Comparison of ENCODE assay signal across 11 cellular contexts in the genomic region with DNA sequence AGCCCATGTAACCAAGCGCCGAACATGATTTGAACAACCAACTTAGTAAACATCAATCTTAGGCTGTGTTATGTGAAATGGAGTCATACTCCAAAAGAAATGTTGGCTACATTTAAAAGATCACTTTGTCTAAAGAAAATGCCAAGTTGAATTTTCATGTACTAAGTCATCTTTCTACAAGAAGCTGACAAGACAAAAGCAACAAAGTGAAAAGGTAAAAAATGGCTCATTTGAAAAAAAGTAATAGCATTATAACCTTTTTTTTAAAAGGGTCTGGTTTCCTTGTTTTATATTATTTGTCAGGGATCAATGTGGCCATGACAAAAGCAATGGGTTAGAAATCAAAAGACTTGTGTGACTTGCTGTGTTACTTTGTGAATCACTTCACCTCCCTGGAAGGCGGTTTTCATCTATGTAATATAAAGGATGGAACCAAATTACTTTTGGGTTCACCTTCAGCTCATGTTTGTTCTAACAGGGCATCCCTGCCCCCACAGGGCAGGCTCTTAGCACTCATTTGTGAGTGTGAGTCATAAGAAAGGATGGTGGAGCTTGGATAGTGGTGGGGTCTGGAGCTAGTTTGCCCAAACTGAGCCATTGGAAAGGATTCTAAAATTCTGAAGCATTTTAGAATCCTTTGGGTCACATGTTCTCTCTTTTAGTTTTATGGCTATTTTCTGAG.
DNase-seq lines count a peak whose midpoint lies in the region; ATAC-seq and TF ChIP-seq lines count a peak whose summit lies in the region.
"Had no signal": no experiment of that assay in that cellular context is flagged by ENCODE, and none has a peak within 500 bp of the region (broad histone marks: within the 10 kb centered on the region; RNA-seq: fewer than 3 reads in every experiment).

No MANE protein-coding gene starts in this region.

- ATAC-seq in GM21526 (IDR thresholded peaks at IDR 0.05; ENCODE audit: low FRiP score, unreplicated experiment) (no peak), HG02588 (IDR thresholded peaks at IDR 0.05; ENCODE audit: unreplicated experiment) (no peak)

- H3K36me3 ChIP-seq in ascending aorta = no peaks in the 10 kb centered on the region
- H3K36me3 ChIP-seq in mesodermal cell (ENCODE audit: control insufficient read depth, insufficient read depth, low read length) = peaks cover 5% of the 10 kb centered on the region
- no peaks in the 10 kb centered on the region for H3K36me3 ChIP-seq in ovary
- H3K36me3 ChIP-seq: adrenal gland had no signal

- H3K27ac ChIP-seq in ascending aorta = peak overlapping the region; percentile 67 to 75
- H3K27ac ChIP-seq in mesodermal cell (ENCODE audit: low read depth, low read length, severe bottlenecking) = peak overlapping the region; percentile 74
- H3K27ac ChIP-seq in ovary = no peak overlapping the region
- H3K27ac ChIP-seq: adrenal gland had no signal

- WGBS in mesodermal cell (ENCODE audit: insufficient coverage in 2 of 2), 2 experiments = no CpG with 5 or more reads among the region's 3 CpGs
- 87 to 96% (median 91%) methylated on average over 3 of the region's 3 CpGs for WGBS in ovary, 3 donors

- intact Hi-C loops in ascending aorta (cut with DNase I) (loop anchor here (2.0 to 5.0 kb wide), 3 partner anchors 56 to 287 kb away; partner anchors contain the start of gene MAML2), ovary (cut with DNase I) (loop anchor here in 3 of 4 donors (5.0 kb wide), 1 partner anchor 286 kb away; the partner anchor contains the start of gene MAML2 (in 3 of the 3))

- peak; percentile 63 for DNase-seq in stimulated activated CD4-positive, alpha-beta T cell treated with anti-CD3 and anti-CD28 coated beads, Interleukin-1b, Interleukin-23, amount 100 ng/mL, for 48 hours
- no peak for DNase-seq in stimulated activated CD4-positive, alpha-beta T cell treated with anti-CD3 and anti-CD28 coated beads, Interleukin-2, amount 100 ng/mL, for 48 hours
- DNase-seq in ascending aorta (ENCODE audit: low spot score in 2 of 2) (no peak), NCI-H2081 treated with DMSO at 0.1 percent for 48 hours (lab: John Stamatoyannopoulos, UW) (no peak), ovary (no peak)
- DNase-seq: adrenal gland, left cardiac atrium, SIG-M5 had no signal

- H3K4me3 ChIP-seq in ascending aorta = no peak overlapping the region
- no peak overlapping the region for H3K4me3 ChIP-seq in mesodermal cell (ENCODE audit: extremely low read depth, insufficient read depth, low read length, poor library complexity, severe bottlenecking)
- no peak overlapping the region for H3K4me3 ChIP-seq in ovary
- H3K4me3 ChIP-seq: adrenal gland had no signal

- H3K4me1 ChIP-seq in ascending aorta (peaks cover 4 to 30% of the 10 kb centered on the region in 2 donors), mesodermal cell (ENCODE audit: control insufficient read depth, insufficient read depth, low read length, poor library complexity, severe bottlenecking) (peaks cover 47% of the 10 kb centered on the region), ovary (ENCODE audit: insufficient read depth) (peaks cover 8% of the 10 kb centered on the region)
- H3K4me1 ChIP-seq: adrenal gland had no signal

- H3K9me3 ChIP-seq in ascending aorta = no peaks in the 10 kb centered on the region
- no peaks in the 10 kb centered on the region for H3K9me3 ChIP-seq in mesodermal cell (ENCODE audit: control insufficient read depth, low read length)
- H3K9me3 ChIP-seq in ovary = no peaks in the 10 kb centered on the region
- H3K9me3 ChIP-seq: adrenal gland had no signal

- TF ChIP-seq EP300 in ovary (IDR thresholded peaks at IDR 0.05) = no peak

- no peaks in the 10 kb centered on the region for H3K27me3 ChIP-seq in ascending aorta
- H3K27me3 ChIP-seq in ovary = no peaks in the 10 kb centered on the region
- H3K27me3 ChIP-seq: adrenal gland had no signal

- no peak for TF ChIP-seq CTCF in ascending aorta (IDR thresholded peaks at IDR 0.05)
- TF ChIP-seq CTCF in ovary (IDR thresholded peaks at IDR 0.05) = no peak

- TF ChIP-seq POLR2A in ovary (IDR thresholded peaks at IDR 0.05) = no peak

Comparison
In these comparisons a context has a peak if more than half of its experiments do, and no peak if none do; other contexts are left out.
1. H3K27ac ChIP-seq: peak in ascending aorta (2 of 2) and mesodermal cell (single experiment); none in ovary (0 of 2).